Comparison of ENCODE assay signal across 14 cellular contexts in genomic region chr9:77440057-77440456, GRCh38.
DNase-seq lines count a peak whose midpoint lies in the region; TF ChIP-seq lines count a peak whose summit lies in the region.
"Had no signal": no experiment of that assay in that cellular context is flagged by ENCODE, and none has a peak within 500 bp of the region (broad histone marks: within the 10 kb centered on the region; RNA-seq: fewer than 3 reads in every experiment).

No MANE protein-coding gene starts in this region.

- no peak overlapping the region for H3K27ac Mint-ChIP-seq in neural progenitor cell
- H3K27ac Mint-ChIP-seq: activated naive CD4-positive, alpha-beta T cell treated with anti-CD3 and anti-CD28 coated beads, Interleukin-2, amount 50 U/mL, for 72 hours; memory B cell had no signal

- no peak overlapping the region for H3K9ac ChIP-seq in neural progenitor cell

- H3K36me3 ChIP-seq in neural progenitor cell: no peaks in the 10 kb centered on the region
- H3K36me3 ChIP-seq: thyroid gland had no signal

- H3K27ac ChIP-seq in neural progenitor cell: no peak overlapping the region
- H3K27ac ChIP-seq: thyroid gland had no signal

- no peaks in the 10 kb centered on the region for H3K79me2 ChIP-seq in neural progenitor cell (ENCODE audit: low read depth)

- H3K4me1 ChIP-seq in neural progenitor cell: peaks cover 11% of the 10 kb centered on the region
- H3K4me1 ChIP-seq: thyroid gland had no signal

- DNase-seq in Daoy (ENCODE audit: low read depth) (peak; percentile 64), NCI-H146 (lab: John Stamatoyannopoulos, UW) (peak; percentile 89), cerebellar cortex (ENCODE audit: low spot score) (peak; percentile 73), neural progenitor cell (ENCODE audit: low spot score) (peak; percentile 51), middle frontal gyrus (ENCODE audit: extremely low spot score, low spot score) (no peak), NCI-H510A (lab: John Stamatoyannopoulos, UW) (no peak), NCI-H1436 (lab: John Stamatoyannopoulos, UW) (no peak)
- DNase-seq in stimulated activated CD4-positive, alpha-beta T cell treated with anti-CD3 and anti-CD28 coated beads, Interleukin-2, amount 100 ng/mL, for 24 hours: no peak
- DNase-seq: activated CD4-positive, CD25-positive, alpha-beta regulatory T cell; GDM1; NCI-H524 treated with DMSO at 0.1 percent for 48 hours; thyroid gland had no signal

- no peaks in the 10 kb centered on the region for H3K9me3 Mint-ChIP-seq in neural progenitor cell
- H3K9me3 Mint-ChIP-seq: activated naive CD4-positive, alpha-beta T cell treated with anti-CD3 and anti-CD28 coated beads, Interleukin-2, amount 50 U/mL, for 72 hours; memory B cell had no signal

- no peaks in the 10 kb centered on the region for H3K9me3 ChIP-seq in neural progenitor cell (ENCODE audit: low read depth)
- H3K9me3 ChIP-seq: thyroid gland had no signal

- H3K4me2 ChIP-seq in neural progenitor cell: peak overlapping the region; percentile 39

- no peaks in the 10 kb centered on the region for H3F3A ChIP-seq in neural progenitor cell (ENCODE audit: low read depth)

- H3K4me3 Mint-ChIP-seq in neural progenitor cell: no peak overlapping the region
- H3K4me3 Mint-ChIP-seq: memory B cell had no signal

- no peak overlapping the region for H2AFZ ChIP-seq in neural progenitor cell (replicated peaks)

- H3K27me3 Mint-ChIP-seq in neural progenitor cell (ENCODE audit: insufficient read depth, low read depth): peaks cover 7% of the 10 kb centered on the region

- no peak for TF ChIP-seq CTCF in neural progenitor cell (IDR thresholded peaks at IDR 0.05)

- no peaks in the 10 kb centered on the region for H3K36me3 Mint-ChIP-seq in neural progenitor cell
- H3K36me3 Mint-ChIP-seq: activated naive CD4-positive, alpha-beta T cell treated with anti-CD3 and anti-CD28 coated beads, Interleukin-2, amount 50 U/mL, for 72 hours; memory B cell had no signal

- no peak overlapping the region for H3K4me3 ChIP-seq in neural progenitor cell
- H3K4me3 ChIP-seq: thyroid gland had no signal

- H4K20me1 ChIP-seq in neural progenitor cell (ENCODE audit: low read depth): no peaks in the 10 kb centered on the region

- H3K27me3 ChIP-seq in neural progenitor cell: no peaks in the 10 kb centered on the region
- H3K27me3 ChIP-seq: thyroid gland had no signal

- H3K4me1 Mint-ChIP-seq in neural progenitor cell: peaks cover 12% of the 10 kb centered on the region
- H3K4me1 Mint-ChIP-seq: memory B cell had no signal

Comparison
In these comparisons a context has a peak if more than half of its experiments do, and no peak if none do; other contexts are left out.
1. DNase-seq: peak in Daoy (single experiment), NCI-H146 (single experiment), cerebellar cortex (single experiment) and neural progenitor cell (single experiment); none in middle frontal gyrus (single experiment), stimulated activated CD4-positive, alpha-beta T cell treated with anti-CD3 and anti-CD28 coated beads, Interleukin-2, amount 100 ng/mL, for 24 hours (0 of 2), NCI-H510A (single experiment) and NCI-H1436 (single experiment).